ENCODE assay signal across 15 cellular contexts in genomic region chr5:112581811-112582320, GRCh38.
DNase-seq lines count a peak whose midpoint lies in the region; ATAC-seq, FAIRE-seq and TF ChIP-seq lines count a peak whose summit lies in the region.
"Had no signal": no experiment of that assay in that cellular context is flagged by ENCODE, and none has a peak within 500 bp of the region (broad histone marks: within the 10 kb centered on the region; RNA-seq: fewer than 3 reads in every experiment).

No MANE protein-coding gene starts in this region.

- intact Hi-C loops in K562 (cut with micrococcal nuclease), result no loop called here

- H3K9me3 ChIP-seq in DND-41 (ENCODE audit: insufficient read depth, low read length, severe bottlenecking) (no peaks in the 10 kb centered on the region), K562 (replicated peaks; ENCODE audit: control insufficient read depth, insufficient read depth, low read depth, low read length) (no peaks in the 10 kb centered on the region)

- CTCF ChIA-PET in K562 (lab: Yijun Ruan, JAX; ENCODE audit: low intra/inter-chr PET ratio), result no interaction called here

- no TSS peak for BruUV-seq in K562 (replicated peaks; lab: Mats Ljungman, UMichigan)

- POLR2A ChIA-PET in K562 (lab: Yijun Ruan, JAX), result no interaction called here

- H4K20me1 ChIP-seq in DND-41 (ENCODE audit: insufficient read depth, low read length), result no peaks in the 10 kb centered on the region
- H4K20me1 ChIP-seq in K562 (replicated peaks; ENCODE audit: control insufficient read depth, insufficient read depth, low read length), result no peaks in the 10 kb centered on the region

- no peak for FAIRE-seq in K562 (lab: Jason Lieb, UNC)
- FAIRE-seq: A204.1, G401.6 had no signal

- H3K27me3 ChIP-seq in DND-41 (ENCODE audit: insufficient read depth, low read length, poor library complexity) (no peaks in the 10 kb centered on the region), K562 (ENCODE audit: control insufficient read depth in 2 of 2, insufficient read depth in 2 of 2, low read length in 2 of 2) (peaks cover 0 to 11% of the 10 kb centered on the region in 2 experiments; a peak in 3 of 5 replicates)

- no peaks in the 10 kb centered on the region for H3K9me1 ChIP-seq in K562 (ENCODE audit: control insufficient read depth, insufficient read depth, low read length)

- no peak for TF ChIP-seq EP300 in K562 (IDR thresholded peaks at IDR 0.05; ENCODE audit: low read length)

- WGBS in K562 (ENCODE audit: insufficient coverage, low coverage, missing lambda C conversion rate), result 10% methylated on average over 9 of the region's 9 CpGs

- no peaks in the 10 kb centered on the region for H3K36me3 ChIP-seq in DND-41 (ENCODE audit: insufficient read depth, low read length)
- H3K36me3 ChIP-seq in K562 (ENCODE audit: control insufficient read depth, insufficient read depth, low read length), result no peaks in the 10 kb centered on the region

- TF ChIP-seq CTCF in DND-41 (IDR thresholded peaks at IDR 0.05; ENCODE audit: borderline replicate concordance, extremely low read depth, low read length, poor library complexity, severe bottlenecking), result no peak
- no peak for TF ChIP-seq CTCF in K562 (IDR thresholded peaks at IDR 0.05 in 2 of 3, conservative IDR thresholded peaks at IDR 0.05 in 1 of 3; ENCODE audit: insufficient read depth in 2 of 3, low read depth in 1 of 3, low read length in 3 of 3)

- TF ChIP-seq RAD21 in K562 (CRISPR knock-in tag; conservative IDR thresholded peaks at IDR 0.05 in 1 of 2, IDR thresholded peaks at IDR 0.05 in 1 of 2), result no peak

- no peak overlapping the region for H3K4me3 ChIP-seq in DND-41 (ENCODE audit: low read depth in 1 of 2, low read length in 2 of 2)
- H3K4me3 ChIP-seq in K562, result no peak overlapping the region
- H3K4me3 ChIP-seq: GM23338 had no signal

- DNase-seq in DND-41, result no peak
- DNase-seq in NCI-H526 (lab: John Stamatoyannopoulos, UW), result peak; percentile 36 to 59
- peak in 1 of 4 experiments; percentile 11 for DNase-seq in K562 (ENCODE audit: extremely low read depth in 1 of 4, low spot score in 3 of 4)
- DNase-seq in nucleus accumbens (lab: John Stamatoyannopoulos, UW), result no peak
- DNase-seq: Calu3; CD8-positive, alpha-beta T cell; DMS 273 treated with DMSO at 0.1 percent for 48 hours; H7; KG1 had no signal

- in situ Hi-C loops in K562 (cut with MboI), result no loop called here

- H3K27ac ChIP-seq in DND-41 (ENCODE audit: low read length) (no peak overlapping the region), K562 (ENCODE audit: extremely low read depth, low read depth, low read length) (no peak overlapping the region)

- H3K4me1 ChIP-seq in DND-41 (ENCODE audit: insufficient read depth, low read length) (no peaks in the 10 kb centered on the region), K562 (replicated peaks in 1 of 2; ENCODE audit: control insufficient read depth in 2 of 2, insufficient read depth in 2 of 2, low read length in 2 of 2) (peaks cover 7 to 15% of the 10 kb centered on the region in 2 experiments; a peak in 3 of 5 replicates)

- no peak overlapping the region for H2AFZ ChIP-seq in DND-41 (ENCODE audit: low read depth, low read length)
- no peak overlapping the region for H2AFZ ChIP-seq in K562 (ENCODE audit: low read depth, low read length)
- H2AFZ ChIP-seq: GM23338 had no signal

- ATAC-seq in DND-41 (ENCODE audit: insufficient read depth, low read depth) (peak; percentile 48), K562 (no peak), GM21619 (IDR thresholded peaks at IDR 0.05; ENCODE audit: unreplicated experiment) (no peak), GM21423 (IDR thresholded peaks at IDR 0.05; ENCODE audit: unreplicated experiment) (no peak), GM21528 (IDR thresholded peaks at IDR 0.05; ENCODE audit: low FRiP score, unreplicated experiment) (no peak)
- ATAC-seq: CD8-positive, alpha-beta T cell; GM23338 had no signal

- no peaks in the 10 kb centered on the region for H3K79me2 ChIP-seq in DND-41 (ENCODE audit: insufficient read depth, low read length)
- H3K79me2 ChIP-seq in K562 (ENCODE audit: control insufficient read depth, insufficient read depth, low read length), result no peaks in the 10 kb centered on the region

- TF ChIP-seq POLR2A in K562 (conservative IDR thresholded peaks at IDR 0.05), result no peak

- no peak overlapping the region for H3K9ac ChIP-seq in DND-41 (ENCODE audit: low read depth, low read length)
- no peak overlapping the region for H3K9ac ChIP-seq in K562 (ENCODE audit: insufficient read depth in 1 of 2, low read depth in 2 of 2, low read length in 2 of 2)

- H3K4me2 ChIP-seq in DND-41 (ENCODE audit: insufficient read depth, low read length) (no peak overlapping the region), K562 (ENCODE audit: insufficient read depth, low read length) (no peak overlapping the region)
- H3K4me2 ChIP-seq: GM23338 had no signal

TF ChIP-seq in K562, 482 proteins besides CTCF, POLR2A, EP300 and RAD21:
- TF ChIP-seq TCF3 (CRISPR knock-in tag; IDR thresholded peaks at IDR 0.05) (peak; percentile 34; the same call in 1 of the 2 replicates), ZNF239 (CRISPR knock-in tag; IDR thresholded peaks at IDR 0.05) (no peak), TEAD4 (IDR thresholded peaks at IDR 0.05; ENCODE audit: low read length) (0 out of 2 replicates have a peak, but pooled peaks have one; percentile 35), TEAD4 (CRISPR knock-in tag; IDR thresholded peaks at IDR 0.05; ENCODE audit: borderline replicate concordance) (no peak), CBFA2T3 (IDR thresholded peaks at IDR 0.05) (peak; percentile 29)

Comparison
In these comparisons a context has a peak if more than half of its experiments do, and no peak if none do; other contexts are left out.
1. DNase-seq: peak in NCI-H526 (2 of 2); none in DND-41 (single experiment) and nucleus accumbens (0 of 56).